ENCODE assay signal across 8 cellular contexts in genomic region chrX:101408530-101408836, GRCh38. TPM values are rescaled to one million over a fixed set of nuclear protein-coding genes. Genes with fewer than 3 reads are reported as not detected.
DNase-seq lines count a peak whose midpoint lies in the region; ATAC-seq and TF ChIP-seq lines count a peak whose summit lies in the region.

No MANE protein-coding gene starts in this region.

- intact Hi-C loops in naive thymus-derived CD4-positive, alpha-beta T cell (cut with micrococcal nuclease): loop anchor here (1.0 to 5.0 kb wide), 16 partner anchors 10 to 1807 kb away; partner anchors contain the start of genes CSTF2 (in 2 of the 2), TRMT2B (in 2 of the 2), ZMAT1 (in 2 of the 2) and ARMCX2 (in 1 of the 2)

- no peaks in the 10 kb centered on the region for H3K36me3 ChIP-seq in GM06990 (ENCODE audit: control insufficient read depth, insufficient read depth, low read length)
- H3K36me3 ChIP-seq in HUES6 (ENCODE audit: control insufficient read depth, insufficient read depth, low read length): peaks cover 21% of the 10 kb centered on the region
- H3K36me3 ChIP-seq in naive thymus-derived CD4-positive, alpha-beta T cell (ENCODE audit: control insufficient read depth in 2 of 3, insufficient read depth in 3 of 3, low read length in 3 of 3): peaks cover 0 to 15% (median 4%) of the 10 kb centered on the region in 3 experiments

- H3K27ac Mint-ChIP-seq in naive thymus-derived CD4-positive, alpha-beta T cell: peak overlapping the region; percentile 97 to 100 (median 99)

- peak overlapping the region; percentile 93 for H3K9ac ChIP-seq in HUES6 (ENCODE audit: low read length)

- ATAC-seq in naive thymus-derived CD4-positive, alpha-beta T cell: no peak
- ATAC-seq in GM21576 (IDR thresholded peaks at IDR 0.05; ENCODE audit: unreplicated experiment) (no peak), GM18861 (IDR thresholded peaks at IDR 0.05; ENCODE audit: unreplicated experiment) (no peak)

- H3K4me1 ChIP-seq in HUES6 (ENCODE audit: control insufficient read depth, insufficient read depth, low read length): no peaks in the 10 kb centered on the region; the same call in 1 of the 2 replicates
- H3K4me1 ChIP-seq in naive thymus-derived CD4-positive, alpha-beta T cell (ENCODE audit: control insufficient read depth in 2 of 2, insufficient read depth in 2 of 2, low read length in 2 of 2): peaks cover 11 to 19% of the 10 kb centered on the region in 2 donors

- peaks cover 0 to 7% (median 0%) of the 10 kb centered on the region in 11 donors for H3K9me3 Mint-ChIP-seq in naive thymus-derived CD4-positive, alpha-beta T cell

- CTCF ChIA-PET in naive thymus-derived CD4-positive, alpha-beta T cell (lab: Charles Lee): no interaction called here

- H3K4me3 Mint-ChIP-seq in naive thymus-derived CD4-positive, alpha-beta T cell: peak overlapping the region; percentile 90 to 98 (median 95)

- peaks cover 14 to 43% (median 31%) of the 10 kb centered on the region in 7 donors for H3K4me1 Mint-ChIP-seq in naive thymus-derived CD4-positive, alpha-beta T cell

- H3K9me3 ChIP-seq in HUES6 (ENCODE audit: control insufficient read depth, insufficient read depth, low read depth, low read length): no peaks in the 10 kb centered on the region
- H3K9me3 ChIP-seq in naive thymus-derived CD4-positive, alpha-beta T cell (ENCODE audit: control insufficient read depth in 2 of 3, low read length in 3 of 3): no peaks in the 10 kb centered on the region

- POLR2A ChIA-PET in naive thymus-derived CD4-positive, alpha-beta T cell (lab: Charles Lee): no interaction called here

- H3K27ac ChIP-seq in HUES6 (ENCODE audit: low read depth, low read length) (peak overlapping the region; percentile 91), cingulate gyrus (ENCODE audit: low read depth, low read length) (peak overlapping the region; percentile 95)
- H3K27ac ChIP-seq in naive thymus-derived CD4-positive, alpha-beta T cell (ENCODE audit: low read depth, low read length): peak overlapping the region; percentile 97

- H3K4me3 ChIP-seq in GM06990 (replicated peaks; ENCODE audit: low read depth, low read length) (peak overlapping the region; percentile 68), HUES6 (ENCODE audit: low read depth, low read length) (peak overlapping the region; percentile 86)
- H3K4me3 ChIP-seq in naive thymus-derived CD4-positive, alpha-beta T cell (ENCODE audit: low read length): peak overlapping the region; percentile 82

- no peak for TF ChIP-seq CTCF in GM06990 (IDR thresholded peaks at IDR 0.05; ENCODE audit: insufficient read depth, low read length, poor library complexity, severe bottlenecking)

- H3K27me3 ChIP-seq in GM06990 (replicated peaks; ENCODE audit: control insufficient read depth, insufficient read depth, low read length): no peaks in the 10 kb centered on the region
- H3K27me3 ChIP-seq in HUES6 (ENCODE audit: control insufficient read depth, insufficient read depth, low read length): no peaks in the 10 kb centered on the region
- no peaks in the 10 kb centered on the region for H3K27me3 ChIP-seq in naive thymus-derived CD4-positive, alpha-beta T cell (ENCODE audit: control insufficient read depth in 2 of 2, insufficient read depth in 2 of 2, low read length in 2 of 2)

- DNase-seq in GM06990 (ENCODE audit: extremely low read depth, insufficient read length) (no peak), OCI-M1 (lab: John Stamatoyannopoulos, UW) (no peak), NCI-H128 (lab: John Stamatoyannopoulos, UW; ENCODE audit: unreplicated experiment) (no peak)
- no peak for DNase-seq in naive thymus-derived CD4-positive, alpha-beta T cell

- H3K27me3 Mint-ChIP-seq in naive thymus-derived CD4-positive, alpha-beta T cell: peaks cover 0 to 2% (median 0%) of the 10 kb centered on the region in 5 donors

- H3K36me3 Mint-ChIP-seq in naive thymus-derived CD4-positive, alpha-beta T cell: peaks cover 4 to 10% (median 8%) of the 10 kb centered on the region in 5 donors

RNA-seq across cellular contexts. Expression of gene HNRNPH2, which starts 0.5 kb away (rescaled TPM):
- total RNA-seq in naive thymus-derived CD4-positive, alpha-beta T cell: 10 to 100 TPM; 32.1 to 46.3 (median 41.5) TPM
- 100 to 1,000 TPM in 1 of 2 donors, 10 to 100 TPM in 1; 96.3 to 103 TPM for polyA plus RNA-seq in naive thymus-derived CD4-positive, alpha-beta T cell

RNA-seq across cellular contexts. Expression of gene GLA, which starts 0.8 kb away (rescaled TPM):
- total RNA-seq in naive thymus-derived CD4-positive, alpha-beta T cell: 10 to 100 TPM; 12.5 to 40.1 (median 27.1) TPM
- 10 to 100 TPM; 10.9 to 11.2 TPM for polyA plus RNA-seq in naive thymus-derived CD4-positive, alpha-beta T cell

RNA-seq across cellular contexts. Expression of gene RPL36A, which starts 17.7 kb away (rescaled TPM):
- total RNA-seq in naive thymus-derived CD4-positive, alpha-beta T cell: 100 to 1,000 TPM; 113 to 342 (median 282) TPM
- polyA plus RNA-seq in naive thymus-derived CD4-positive, alpha-beta T cell: 1,000 to 10,000 TPM; 2,157 to 2,919 TPM

RNA-seq across cellular contexts. Expression of gene BTK, which starts 22.5 kb away (rescaled TPM):
- total RNA-seq in naive thymus-derived CD4-positive, alpha-beta T cell: 10 to 100 TPM in 1 of 5 experiments, 1 to 10 TPM in 3, not detected in 1; 1.5 to 52.1 (median 3.9) TPM
- under 1 TPM; 0.06 to 0.14 TPM for polyA plus RNA-seq in naive thymus-derived CD4-positive, alpha-beta T cell

RNA-seq across cellular contexts. Expression of gene TIMM8A, which starts 59.9 kb away (rescaled TPM):
- 10 to 100 TPM in 3 of 5 experiments, 1 to 10 TPM in 2; 6.7 to 13.6 (median 12.2) TPM for total RNA-seq in naive thymus-derived CD4-positive, alpha-beta T cell
- polyA plus RNA-seq in naive thymus-derived CD4-positive, alpha-beta T cell: 10 to 100 TPM in 1 of 2 donors, 1 to 10 TPM in 1; 8.5 to 10.6 TPM
